Comparison of ENCODE assay signal across 2 cellular contexts in the genomic region with DNA sequence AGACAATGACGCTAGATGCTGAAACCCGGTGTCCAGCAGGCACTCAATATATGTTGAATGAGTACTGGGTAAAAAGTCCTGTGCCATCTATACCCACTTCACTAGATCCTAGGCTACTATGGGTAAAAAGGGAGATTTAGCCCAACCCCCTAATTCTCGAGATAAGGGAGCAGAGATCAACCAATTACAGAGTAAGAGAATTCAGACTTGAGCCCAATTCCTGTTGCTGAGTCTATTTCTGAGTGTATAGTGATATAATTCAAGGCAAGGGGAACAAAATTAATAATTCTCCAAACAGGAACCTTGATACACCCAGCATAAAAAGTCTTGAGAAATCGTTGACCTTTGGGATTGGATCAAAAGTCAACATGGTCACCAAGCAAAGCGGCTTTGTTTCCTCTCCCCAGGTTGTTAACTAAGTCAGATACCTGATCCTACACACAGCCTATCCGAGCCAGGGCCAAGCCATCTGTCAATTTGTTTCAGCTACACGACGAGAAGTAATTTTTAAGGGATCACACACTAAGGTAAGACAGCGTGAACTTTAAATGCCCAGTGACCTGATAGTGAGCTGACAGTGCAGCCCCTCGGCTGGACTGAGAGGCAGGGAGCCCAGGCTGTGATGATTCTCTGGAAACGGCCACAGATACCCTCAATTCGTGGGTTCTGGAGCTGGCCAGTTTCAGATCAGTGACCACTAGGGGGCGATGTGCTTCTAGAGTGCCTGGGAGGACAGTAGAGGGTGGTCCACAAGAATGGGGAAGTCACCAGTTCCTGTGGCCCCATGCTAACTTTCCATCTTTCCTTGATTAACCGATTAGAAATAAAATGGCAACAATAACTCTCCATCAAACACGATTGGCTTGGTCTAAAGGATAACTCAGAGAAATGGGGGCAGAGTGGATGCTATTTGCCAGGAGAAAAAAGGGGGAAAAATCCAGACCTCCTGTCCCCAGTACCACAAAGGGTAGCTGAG.
TF ChIP-seq lines count a peak whose summit lies in the region.

No MANE protein-coding gene starts in this region.

TF ChIP-seq in IMR-90, 13 proteins besides CTCF, POLR2A, EP300 and RAD21 (continued from another document):
- TF ChIP-seq SMC3 (IDR thresholded peaks at IDR 0.05; ENCODE audit: low read depth, low read length) = peak; percentile 70

TF ChIP-seq in SK-N-SH treated with all-trans-retinoic acid at 6 μM for 48 hours, 23 proteins besides CTCF, POLR2A, EP300 and RAD21 (continued from another document):
- TF ChIP-seq TOX (CRISPR knock-in tag; IDR thresholded peaks at IDR 0.05; ENCODE audit: borderline replicate concordance) (no peak), CREB5 (CRISPR knock-in tag; IDR thresholded peaks at IDR 0.05; ENCODE audit: low read depth) (no peak), ZNF8 (CRISPR knock-in tag; IDR thresholded peaks at IDR 0.05) (no peak), ZFP30 (CRISPR knock-in tag; IDR thresholded peaks at IDR 0.05) (no peak), RARB (CRISPR knock-in tag; IDR thresholded peaks at IDR 0.05) (no peak), SNAI2 (CRISPR knock-in tag; IDR thresholded peaks at IDR 0.05) (no peak), ZC3H10 (CRISPR knock-in tag; IDR thresholded peaks at IDR 0.05) (no peak), ZNF70 (CRISPR knock-in tag; IDR thresholded peaks at IDR 0.05) (no peak), BACH2 (CRISPR knock-in tag; IDR thresholded peaks at IDR 0.05; ENCODE audit: borderline replicate concordance) (no peak), CSDC2 (CRISPR knock-in tag; IDR thresholded peaks at IDR 0.05) (no peak), ARNTL (CRISPR knock-in tag; IDR thresholded peaks at IDR 0.05; ENCODE audit: borderline replicate concordance, low read depth) (no peak)
- TF ChIP-seq, protein P1, sequence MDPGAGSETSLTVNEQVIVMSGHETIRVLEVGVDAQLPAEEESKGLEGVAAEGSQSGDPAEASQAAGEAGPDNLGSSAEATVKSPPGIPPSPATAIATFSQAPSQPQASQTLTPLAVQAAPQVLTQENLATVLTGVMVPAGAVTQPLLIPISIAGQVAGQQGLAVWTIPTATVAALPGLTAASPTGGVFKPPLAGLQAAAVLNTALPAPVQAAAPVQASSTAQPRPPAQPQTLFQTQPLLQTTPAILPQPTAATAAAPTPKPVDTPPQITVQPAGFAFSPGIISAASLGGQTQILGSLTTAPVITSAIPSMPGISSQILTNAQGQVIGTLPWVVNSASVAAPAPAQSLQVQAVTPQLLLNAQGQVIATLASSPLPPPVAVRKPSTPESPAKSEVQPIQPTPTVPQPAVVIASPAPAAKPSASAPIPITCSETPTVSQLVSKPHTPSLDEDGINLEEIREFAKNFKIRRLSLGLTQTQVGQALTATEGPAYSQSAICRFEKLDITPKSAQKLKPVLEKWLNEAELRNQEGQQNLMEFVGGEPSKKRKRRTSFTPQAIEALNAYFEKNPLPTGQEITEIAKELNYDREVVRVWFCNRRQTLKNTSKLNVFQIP (CRISPR knock-in tag; IDR thresholded peaks at IDR 0.05; ENCODE audit: borderline replicate concordance, low read depth) = no peak
